ENCODE assay signal across 21 cellular contexts in the genomic region with DNA sequence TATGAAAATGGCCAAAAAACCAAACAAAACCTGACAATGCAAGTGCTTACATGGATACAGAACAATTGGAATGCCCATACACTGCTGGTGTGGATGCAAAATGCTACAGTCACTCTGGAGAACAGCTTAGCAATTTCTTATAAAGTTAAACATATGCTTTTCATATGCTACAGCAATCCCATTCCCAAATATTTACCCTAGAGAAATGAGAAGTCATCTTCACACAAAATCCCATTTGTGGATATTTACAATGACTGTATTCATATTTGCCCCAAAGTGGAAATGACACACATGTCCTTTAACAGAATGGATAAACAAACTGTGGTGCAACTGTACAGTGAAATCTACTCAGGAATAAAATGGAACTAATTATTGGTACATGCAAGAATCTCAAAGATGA. TPM values are rescaled to one million over a fixed set of nuclear protein-coding genes. Genes with fewer than 3 reads are reported as not detected.
DNase-seq lines count a peak whose midpoint lies in the region; ATAC-seq and TF ChIP-seq lines count a peak whose summit lies in the region.
"Had no signal": no experiment of that assay in that cellular context is flagged by ENCODE, and none has a peak within 500 bp of the region (broad histone marks: within the 10 kb centered on the region; RNA-seq: fewer than 3 reads in every experiment).

No MANE protein-coding gene starts in this region.

- H3K4me1 Mint-ChIP-seq in IgD-negative memory B cell, result peaks cover 33 to 42% (median 41%) of the 10 kb centered on the region in 3 donors
- H3K4me1 Mint-ChIP-seq: activated CD4-positive, alpha-beta memory T cell treated with anti-CD3 and anti-CD28 coated beads, Interleukin-2, amount 10 ng/mL, durations not matched to agents 7 days and 5 days had no signal

- H3K27ac ChIP-seq in ovary, result no peak overlapping the region
- H3K27ac ChIP-seq: left lung, parathyroid adenoma had no signal

- H3K36me3 ChIP-seq in ovary, result no peaks in the 10 kb centered on the region

- TF ChIP-seq CTCF in AG09319 (IDR thresholded peaks at IDR 0.05; ENCODE audit: low read depth, low read length) (no peak), fibroblast of mammary gland (conservative IDR thresholded peaks at IDR 0.05; ENCODE audit: control insufficient read depth, insufficient read depth, low read depth, low read length) (no peak), ovary (IDR thresholded peaks at IDR 0.05) (no peak)

- no peak for TF ChIP-seq POLR2A in ovary (IDR thresholded peaks at IDR 0.05)

- H3K27me3 Mint-ChIP-seq in IgD-negative memory B cell, result no peaks in the 10 kb centered on the region
- H3K27me3 Mint-ChIP-seq: activated CD4-positive, alpha-beta memory T cell treated with anti-CD3 and anti-CD28 coated beads, Interleukin-2, amount 10 ng/mL, durations not matched to agents 7 days and 5 days; activated naive CD8-positive, alpha-beta T cell treated with anti-CD3 and anti-CD28 coated beads, Interleukin-2, amount 50 U/mL, for 24 hours; CD4-positive, alpha-beta T cell had no signal

- ATAC-seq in GM19351 (IDR thresholded peaks at IDR 0.05; ENCODE audit: unreplicated experiment) (peak; percentile 19), GM18909 (IDR thresholded peaks at IDR 0.05; ENCODE audit: poor library complexity, unreplicated experiment) (no peak), GM18861 (IDR thresholded peaks at IDR 0.05; ENCODE audit: unreplicated experiment) (no peak)
- ATAC-seq in activated naive CD4-positive, alpha-beta T cell treated with anti-CD3 and anti-CD28 coated beads, Interleukin-2, amount 50 U/mL, for 72 hours, result no peak
- ATAC-seq: activated naive CD8-positive, alpha-beta T cell treated with anti-CD3 and anti-CD28 coated beads, Interleukin-2, amount 50 U/mL, for 24 hours; HCT116; left lung had no signal

- peak overlapping the region; percentile 24 to 87 (median 59) for H3K27ac Mint-ChIP-seq in IgD-negative memory B cell
- no peak overlapping the region for H3K27ac Mint-ChIP-seq in activated naive CD4-positive, alpha-beta T cell treated with anti-CD3 and anti-CD28 coated beads, Interleukin-2, amount 50 U/mL, for 72 hours
- H3K27ac Mint-ChIP-seq: activated CD4-positive, alpha-beta memory T cell treated with anti-CD3 and anti-CD28 coated beads, Interleukin-2, amount 10 ng/mL, durations not matched to agents 7 days and 5 days; activated naive CD8-positive, alpha-beta T cell treated with anti-CD3 and anti-CD28 coated beads, Interleukin-2, amount 50 U/mL, for 24 hours; CD4-positive, alpha-beta T cell had no signal

- no peaks in the 10 kb centered on the region for H3K9me3 ChIP-seq in ovary
- H3K9me3 ChIP-seq: left lung, tibial nerve had no signal

- H3K9me3 Mint-ChIP-seq in IgD-negative memory B cell, result no peaks in the 10 kb centered on the region
- H3K9me3 Mint-ChIP-seq in activated naive CD4-positive, alpha-beta T cell treated with anti-CD3 and anti-CD28 coated beads, Interleukin-2, amount 50 U/mL, for 72 hours, result no peaks in the 10 kb centered on the region
- H3K9me3 Mint-ChIP-seq: activated CD4-positive, alpha-beta memory T cell treated with anti-CD3 and anti-CD28 coated beads, Interleukin-2, amount 10 ng/mL, durations not matched to agents 7 days and 5 days; activated naive CD8-positive, alpha-beta T cell treated with anti-CD3 and anti-CD28 coated beads, Interleukin-2, amount 50 U/mL, for 24 hours; CD4-positive, alpha-beta T cell had no signal

- no peaks in the 10 kb centered on the region for H3K27me3 ChIP-seq in ovary
- H3K27me3 ChIP-seq: left lung, tibial nerve had no signal

- intact Hi-C loops in ovary (cut with DNase I), result no loop called here

- DNase-seq in AG09319 (ENCODE audit: extremely low read depth, low read depth), result peak; percentile 39
- DNase-seq in fibroblast of mammary gland (ENCODE audit: low read depth), result peak; percentile 56
- no peak for DNase-seq in activated naive CD4-positive, alpha-beta T cell treated with anti-CD3 and anti-CD28 coated beads, Interleukin-2, amount 50 U/mL, for 72 hours (ENCODE audit: low spot score in 2 of 2)
- no peak for DNase-seq in ovary
- DNase-seq: 8988T; activated CD4-positive, alpha-beta memory T cell treated with anti-CD3 and anti-CD28 coated beads, Interleukin-2, amount 10 ng/mL, durations not matched to agents 7 days and 5 days; activated naive CD8-positive, alpha-beta T cell treated with anti-CD3 and anti-CD28 coated beads, Interleukin-2, amount 50 U/mL, for 24 hours; caudate nucleus; CD4-positive, alpha-beta T cell; DND-41; left lung; NCI-H1048; small intestine; SW 1271 had no signal

- H3K4me3 ChIP-seq in fibroblast of mammary gland (ENCODE audit: control insufficient read depth, low read depth, low read length) (no peak overlapping the region), ovary (no peak overlapping the region)
- H3K4me3 ChIP-seq: left lung, tibial nerve had no signal

- peak overlapping the region; percentile 60 to 92 (median 76) for H3K4me3 Mint-ChIP-seq in IgD-negative memory B cell
- H3K4me3 Mint-ChIP-seq: activated CD4-positive, alpha-beta memory T cell treated with anti-CD3 and anti-CD28 coated beads, Interleukin-2, amount 10 ng/mL, durations not matched to agents 7 days and 5 days; activated naive CD8-positive, alpha-beta T cell treated with anti-CD3 and anti-CD28 coated beads, Interleukin-2, amount 50 U/mL, for 24 hours; CD4-positive, alpha-beta T cell had no signal

- peaks cover 14% of the 10 kb centered on the region for H3K36me3 Mint-ChIP-seq in IgD-negative memory B cell
- no peaks in the 10 kb centered on the region for H3K36me3 Mint-ChIP-seq in activated naive CD4-positive, alpha-beta T cell treated with anti-CD3 and anti-CD28 coated beads, Interleukin-2, amount 50 U/mL, for 72 hours

- peaks cover 6% of the 10 kb centered on the region for H3K4me1 ChIP-seq in ovary (ENCODE audit: insufficient read depth)
- H3K4me1 ChIP-seq: parathyroid adenoma had no signal

- no peak for TF ChIP-seq EP300 in ovary (IDR thresholded peaks at IDR 0.05)

RNA-seq across cellular contexts. Expression of a gene that starts 20.4 kb away (rescaled TPM):
- polyA plus RNA-seq in IgD-negative memory B cell, result 55.8 TPM
- 10 to 100 TPM in 1 of 2 donors, 1 to 10 TPM in 1; 7.1 to 13.9 TPM for total RNA-seq in activated naive CD4-positive, alpha-beta T cell treated with anti-CD3 and anti-CD28 coated beads, Interleukin-2, amount 50 U/mL, for 72 hours
- 10 to 100 TPM; 35.3 to 49.9 (median 45.8) TPM for total RNA-seq in ovary
- polyA plus RNA-seq in ovary, result 10 to 100 TPM; 30.5 to 48.7 TPM

Comparison
In these comparisons a context has a peak if more than half of its experiments do, and no peak if none do; other contexts are left out.
1. DNase-seq: peak in AG09319 (single experiment) and fibroblast of mammary gland (single experiment); none in activated naive CD4-positive, alpha-beta T cell treated with anti-CD3 and anti-CD28 coated beads, Interleukin-2, amount 50 U/mL, for 72 hours (0 of 2) and ovary (0 of 5).
2. H3K27ac Mint-ChIP-seq: peak in IgD-negative memory B cell (3 of 3); none in activated naive CD4-positive, alpha-beta T cell treated with anti-CD3 and anti-CD28 coated beads, Interleukin-2, amount 50 U/mL, for 72 hours (0 of 2).